ENCODE assay signal across 19 cellular contexts in genomic region chr5:95908799-95909198, GRCh38.
"Had no signal": no experiment of that assay in that cellular context is flagged by ENCODE, and none has a peak within 500 bp of the region (broad histone marks: within the 10 kb centered on the region; RNA-seq: fewer than 3 reads in every experiment).

No MANE protein-coding gene starts in this region.

- H3K27ac ChIP-seq: gastroesophageal sphincter, ovary, thyroid gland had no signal

- H3K4me3 ChIP-seq: gastroesophageal sphincter, ovary, thyroid gland had no signal

- H3K36me3 ChIP-seq: ovary, thyroid gland had no signal

- H3K9me3 Mint-ChIP-seq: activated naive CD4-positive, alpha-beta T cell treated with anti-CD3 and anti-CD28 coated beads, Interleukin-2, amount 50 U/mL, for 72 hours; stimulated activated naive CD8-positive, alpha-beta T cell treated with anti-CD3 and anti-CD28 coated beads, Interleukin-15, amount 100 ng/mL, for 72 hours had no signal

- H3K27ac Mint-ChIP-seq: stimulated activated naive CD8-positive, alpha-beta T cell treated with anti-CD3 and anti-CD28 coated beads, Interleukin-15, amount 100 ng/mL, for 72 hours had no signal

- H3K9me3 ChIP-seq: gastroesophageal sphincter, ovary, thyroid gland had no signal

- H3K27me3 ChIP-seq: gastroesophageal sphincter, ovary, thyroid gland had no signal

- DNase-seq: activated CD4-positive, alpha-beta T cell treated with anti-CD3 and anti-CD28 coated beads, Interleukin-2, amount 50 U/mL, for 4 hours; activated CD4-positive, CD25-positive, alpha-beta regulatory T cell; activated effector memory CD4-positive, alpha-beta T cell treated with Interleukin-2 at 50 U/mL for 16 hours; activated T-cell treated with anti-CD3 and anti-CD28 coated beads, Interleukin-2, amount 50 U/mL, for 1 hour; cortex of kidney; effector memory CD4-positive, alpha-beta T cell; islet precursor cell; left ventricle myocardium superior; mesendoderm; ovary; retina; stimulated activated CD4-positive, alpha-beta T cell treated with anti-CD3 and anti-CD28 coated beads, Interleukin-15, amount 100 ng/mL, for 24 hours; stimulated activated CD4-positive, alpha-beta T cell treated with anti-CD3 and anti-CD28 coated beads, Interleukin-4, amount 100 ng/mL, for 4 hours; stimulated activated naive CD8-positive, alpha-beta T cell treated with anti-CD3 and anti-CD28 coated beads, Interleukin-15, amount 100 ng/mL, for 72 hours; T-helper 17 cell had no signal

- H3K27me3 Mint-ChIP-seq: stimulated activated naive CD8-positive, alpha-beta T cell treated with anti-CD3 and anti-CD28 coated beads, Interleukin-15, amount 100 ng/mL, for 72 hours; T-helper 17 cell had no signal

- H3K4me3 Mint-ChIP-seq: neural crest cell; stimulated activated naive CD8-positive, alpha-beta T cell treated with anti-CD3 and anti-CD28 coated beads, Interleukin-15, amount 100 ng/mL, for 72 hours; T-helper 17 cell had no signal

- ATAC-seq: activated naive CD4-positive, alpha-beta T cell treated with anti-CD3 and anti-CD28 coated beads, Interleukin-2, amount 50 U/mL, for 72 hours; gastroesophageal sphincter; left ventricle myocardium superior; stimulated activated naive CD8-positive, alpha-beta T cell treated with anti-CD3 and anti-CD28 coated beads, Interleukin-15, amount 100 ng/mL, for 72 hours; T-helper 17 cell had no signal
